In genomic region chr17:58320163-58320558, GRCh38 we compare ENCODE assay signal across 33 cellular contexts. TPM values are rescaled to one million over a fixed set of nuclear protein-coding genes. Genes with fewer than 3 reads are reported as not detected.
A peak's percentile ranks its signal among the peaks of the same experiment; 100 is the strongest.
DNase-seq lines count a peak whose midpoint lies in the region; ATAC-seq and TF ChIP-seq lines count a peak whose summit lies in the region.
"Had no signal": no experiment of that assay in that cellular context is flagged by ENCODE, and none has a peak within 500 bp of the region (broad histone marks: within the 10 kb centered on the region; RNA-seq: fewer than 3 reads in every experiment).

No MANE protein-coding gene starts in this region.

- peaks cover 20% of the 10 kb centered on the region for H3K4me1 ChIP-seq in CD4-positive, CD25-positive, alpha-beta regulatory T cell (ENCODE audit: control insufficient read depth, insufficient read depth, low read length, poor library complexity, severe bottlenecking)
- peaks cover 11% of the 10 kb centered on the region for H3K4me1 ChIP-seq in lower lobe of right lung
- H3K4me1 ChIP-seq: foreskin keratinocyte had no signal

- no peak for TF ChIP-seq CTCF in lower lobe of right lung (IDR thresholded peaks at IDR 0.05)

- H3K27me3 Mint-ChIP-seq in activated T-cell treated with anti-CD3 and anti-CD28 coated beads, Interleukin-2, amount 50 U/mL, for 24 hours, result no peaks in the 10 kb centered on the region
- H3K27me3 Mint-ChIP-seq in CD4-positive, CD25-positive, alpha-beta regulatory T cell, result no peaks in the 10 kb centered on the region
- H3K27me3 Mint-ChIP-seq in activated CD4-positive, alpha-beta memory T cell treated with anti-CD3 and anti-CD28 coated beads, Interleukin-2, amount 10 ng/mL, durations not matched to agents 7 days and 5 days, result no peaks in the 10 kb centered on the region
- H3K27me3 Mint-ChIP-seq: CD8-positive, alpha-beta memory T cell had no signal

- peaks cover 37% of the 10 kb centered on the region for H3K4me1 Mint-ChIP-seq in activated T-cell treated with anti-CD3 and anti-CD28 coated beads, Interleukin-2, amount 50 U/mL, for 24 hours (ENCODE audit: low read depth)
- H3K4me1 Mint-ChIP-seq in CD4-positive, CD25-positive, alpha-beta regulatory T cell, result peaks cover 7 to 37% (median 15%) of the 10 kb centered on the region in 4 donors
- peaks cover 21% of the 10 kb centered on the region for H3K4me1 Mint-ChIP-seq in activated CD4-positive, alpha-beta memory T cell treated with anti-CD3 and anti-CD28 coated beads, Interleukin-2, amount 10 ng/mL, durations not matched to agents 7 days and 5 days

- H3K9me3 ChIP-seq in CD4-positive, CD25-positive, alpha-beta regulatory T cell (ENCODE audit: control insufficient read depth in 2 of 2, low read length in 2 of 2), result no peaks in the 10 kb centered on the region
- H3K9me3 ChIP-seq in lower lobe of right lung, result no peaks in the 10 kb centered on the region
- H3K9me3 ChIP-seq: adrenal gland, body of pancreas, esophagus squamous epithelium, heart left ventricle, ovary, spleen, tibial artery had no signal

- H3K36me3 Mint-ChIP-seq in activated T-cell treated with anti-CD3 and anti-CD28 coated beads, Interleukin-2, amount 50 U/mL, for 24 hours (ENCODE audit: low read depth), result peaks cover 60% of the 10 kb centered on the region
- peaks cover 14% of the 10 kb centered on the region for H3K36me3 Mint-ChIP-seq in CD4-positive, CD25-positive, alpha-beta regulatory T cell
- H3K36me3 Mint-ChIP-seq in activated CD4-positive, alpha-beta memory T cell treated with anti-CD3 and anti-CD28 coated beads, Interleukin-2, amount 10 ng/mL, durations not matched to agents 7 days and 5 days (ENCODE audit: low read depth), result peaks cover 37% of the 10 kb centered on the region

- no peaks in the 10 kb centered on the region for H3K27me3 ChIP-seq in CD4-positive, CD25-positive, alpha-beta regulatory T cell (ENCODE audit: control insufficient read depth, insufficient read depth, low read length)
- H3K27me3 ChIP-seq in lower lobe of right lung (ENCODE audit: low read depth), result no peaks in the 10 kb centered on the region
- H3K27me3 ChIP-seq: adrenal gland, body of pancreas, ovary, tibial artery had no signal

- CTCF ChIA-PET in activated CD4-positive, alpha-beta memory T cell treated with anti-CD3 and anti-CD28 coated beads, Interleukin-2, amount 10 ng/mL, durations not matched to agents 7 days and 5 days (lab: Charles Lee), result no interaction called here

- peaks cover 2% of the 10 kb centered on the region for H3K36me3 ChIP-seq in CD4-positive, CD25-positive, alpha-beta regulatory T cell (ENCODE audit: control insufficient read depth, insufficient read depth, low read length)
- H3K36me3 ChIP-seq in lower lobe of right lung, result no peaks in the 10 kb centered on the region
- H3K36me3 ChIP-seq: adrenal gland, esophagus squamous epithelium, ovary had no signal

- no peak overlapping the region for H3K27ac ChIP-seq in CD4-positive, CD25-positive, alpha-beta regulatory T cell (ENCODE audit: insufficient read depth, low read length, poor library complexity, severe bottlenecking)
- no peak overlapping the region for H3K27ac ChIP-seq in lower lobe of right lung
- H3K27ac ChIP-seq: adrenal gland, body of pancreas, dorsolateral prefrontal cortex, esophagus squamous epithelium, foreskin keratinocyte, heart left ventricle, ovary, spleen, tibial artery, WERI-Rb-1 had no signal

- no peaks in the 10 kb centered on the region for H3K9me3 Mint-ChIP-seq in activated T-cell treated with anti-CD3 and anti-CD28 coated beads, Interleukin-2, amount 50 U/mL, for 24 hours
- H3K9me3 Mint-ChIP-seq in CD4-positive, CD25-positive, alpha-beta regulatory T cell, result no peaks in the 10 kb centered on the region
- H3K9me3 Mint-ChIP-seq in activated CD4-positive, alpha-beta memory T cell treated with anti-CD3 and anti-CD28 coated beads, Interleukin-2, amount 10 ng/mL, durations not matched to agents 7 days and 5 days, result no peaks in the 10 kb centered on the region
- H3K9me3 Mint-ChIP-seq: CD8-positive, alpha-beta memory T cell had no signal

- no peak for ATAC-seq in CD4-positive, CD25-positive, alpha-beta regulatory T cell (ENCODE audit: low read depth in 2 of 2)
- no peak for ATAC-seq in lower lobe of right lung
- ATAC-seq in HG03196 (IDR thresholded peaks at IDR 0.05; ENCODE audit: unreplicated experiment), result no peak
- ATAC-seq: body of pancreas, foreskin keratinocyte, heart left ventricle, Panc1 had no signal

- no peak for DNase-seq in activated T-cell treated with anti-CD3 and anti-CD28 coated beads, Interleukin-2, amount 50 U/mL, for 24 hours
- DNase-seq in activated T-cell treated with anti-CD3 and anti-CD28 coated beads for 4 hours, result no peak
- DNase-seq in CD4-positive, CD25-positive, alpha-beta regulatory T cell, result peak in 1 of 3 donors; percentile 0
- peak; percentile 16 for DNase-seq in activated CD4-positive, alpha-beta memory T cell treated with anti-CD3 and anti-CD28 coated beads, Interleukin-2, amount 10 ng/mL, durations not matched to agents 7 days and 5 days
- DNase-seq in lower lobe of right lung, result peak; percentile 22
- DNase-seq in cerebellum (ENCODE audit: low spot score), result no peak
- DNase-seq in central memory CD4-positive, alpha-beta T cell, result no peak
- DNase-seq: cerebellar nuclear complex, EL, esophagus squamous epithelium, foreskin keratinocyte, GOT3, IMR-90, NCI-H1436, NCI-H2107, NCI-H446, NCI-H774, retina, SHP77 treated with DMSO at 0.1 percent for 48 hours, spleen, WERI-Rb-1 had no signal

- POLR2A ChIA-PET in activated CD4-positive, alpha-beta memory T cell treated with anti-CD3 and anti-CD28 coated beads, Interleukin-2, amount 10 ng/mL, durations not matched to agents 7 days and 5 days (lab: Charles Lee), result interaction anchor here (1.2 to 22.3 kb wide), 3 partner anchors 16 to 34 kb away, joined by 3 to 1460 read pairs (median 211); partner anchors contain the start of gene SUPT4H1

- no peak overlapping the region for H3K4me3 ChIP-seq in CD4-positive, CD25-positive, alpha-beta regulatory T cell (ENCODE audit: low read depth, low read length)
- H3K4me3 ChIP-seq in lower lobe of right lung, result no peak overlapping the region
- H3K4me3 ChIP-seq: adrenal gland, body of pancreas, dorsolateral prefrontal cortex, esophagus squamous epithelium, heart left ventricle, ovary, spleen, tibial artery had no signal

- peak overlapping the region; percentile 31 for H3K4me3 Mint-ChIP-seq in activated T-cell treated with anti-CD3 and anti-CD28 coated beads, Interleukin-2, amount 50 U/mL, for 24 hours
- no peak overlapping the region for H3K4me3 Mint-ChIP-seq in CD4-positive, CD25-positive, alpha-beta regulatory T cell
- H3K4me3 Mint-ChIP-seq in activated CD4-positive, alpha-beta memory T cell treated with anti-CD3 and anti-CD28 coated beads, Interleukin-2, amount 10 ng/mL, durations not matched to agents 7 days and 5 days, result no peak overlapping the region
- H3K4me3 Mint-ChIP-seq: CD8-positive, alpha-beta memory T cell had no signal

- peak overlapping the region; percentile 91 for H3K27ac Mint-ChIP-seq in activated T-cell treated with anti-CD3 and anti-CD28 coated beads, Interleukin-2, amount 50 U/mL, for 24 hours
- peak overlapping the region in 2 of 3 donors; percentile 9 to 67 for H3K27ac Mint-ChIP-seq in CD4-positive, CD25-positive, alpha-beta regulatory T cell
- H3K27ac Mint-ChIP-seq in activated CD4-positive, alpha-beta memory T cell treated with anti-CD3 and anti-CD28 coated beads, Interleukin-2, amount 10 ng/mL, durations not matched to agents 7 days and 5 days, result no peak overlapping the region

- intact Hi-C loops in lower lobe of right lung (cut with DNase I), result no loop called here

RNA-seq across cellular contexts. Expression of gene TSPOAP1, which starts 8.4 kb away (rescaled TPM):
- total RNA-seq in CD4-positive, CD25-positive, alpha-beta regulatory T cell, result 47.4 TPM
- 1 to 10 TPM in 2 of 4 donors, under 1 TPM in 2; 0.73 to 1.6 (median 0.92) TPM for polyA plus RNA-seq in CD4-positive, CD25-positive, alpha-beta regulatory T cell
- 10 to 100 TPM; 60.9 to 69.4 TPM for total RNA-seq in activated CD4-positive, alpha-beta memory T cell treated with anti-CD3 and anti-CD28 coated beads, Interleukin-2, amount 10 ng/mL, durations not matched to agents 7 days and 5 days
- total RNA-seq in lower lobe of right lung (20.2 TPM), cerebellum (54.2 TPM)

RNA-seq across cellular contexts. Expression of gene SUPT4H1, which starts 31.8 kb away (rescaled TPM):
- 52.6 TPM for total RNA-seq in CD4-positive, CD25-positive, alpha-beta regulatory T cell
- polyA plus RNA-seq in CD4-positive, CD25-positive, alpha-beta regulatory T cell, result 100 to 1,000 TPM; 123 to 177 (median 136) TPM
- total RNA-seq in activated CD4-positive, alpha-beta memory T cell treated with anti-CD3 and anti-CD28 coated beads, Interleukin-2, amount 10 ng/mL, durations not matched to agents 7 days and 5 days, result 10 to 100 TPM; 85.8 to 91.0 TPM
- total RNA-seq in lower lobe of right lung (82.4 TPM), cerebellum (26.7 TPM)

RNA-seq across cellular contexts. Expression of gene MPO, which starts 39.4 kb away (rescaled TPM):
- total RNA-seq in CD4-positive, CD25-positive, alpha-beta regulatory T cell, result not detected
- under 1 TPM in 1 of 4 donors, not detected in 3; 0.19 TPM for polyA plus RNA-seq in CD4-positive, CD25-positive, alpha-beta regulatory T cell
- under 1 TPM; 0.08 to 0.38 TPM for total RNA-seq in activated CD4-positive, alpha-beta memory T cell treated with anti-CD3 and anti-CD28 coated beads, Interleukin-2, amount 10 ng/mL, durations not matched to agents 7 days and 5 days
- total RNA-seq in lower lobe of right lung (1.1 TPM), cerebellum (2.7 TPM)
- total RNA-seq: body of pancreas; CD8-positive, alpha-beta memory T cell; esophagus squamous epithelium; foreskin keratinocyte; IMR-90; LHCN-M2; lung microvascular endothelial cell had no signal
- polyA plus RNA-seq: CD8-positive, alpha-beta memory T cell; foreskin keratinocyte; IMR-90; neural cell had no signal

Comparison
In these comparisons a context has a peak if more than half of its experiments do, and no peak if none do; other contexts are left out.
1. DNase-seq: peak in activated CD4-positive, alpha-beta memory T cell treated with anti-CD3 and anti-CD28 coated beads, Interleukin-2, amount 10 ng/mL, durations not matched to agents 7 days and 5 days (single experiment) and lower lobe of right lung (single experiment); none in activated T-cell treated with anti-CD3 and anti-CD28 coated beads, Interleukin-2, amount 50 U/mL, for 24 hours (single experiment), activated T-cell treated with anti-CD3 and anti-CD28 coated beads for 4 hours (single experiment), cerebellum (single experiment) and central memory CD4-positive, alpha-beta T cell (single experiment).